ENCODE assay signal across 2 cellular contexts in genomic region chr16:87469186-87469585, GRCh38.
TF ChIP-seq lines count a peak whose summit lies in the region.

No MANE protein-coding gene starts in this region.

TF ChIP-seq in GM23338, 12 proteins besides CTCF, POLR2A, EP300 and RAD21 (continued from another document):
- TF ChIP-seq ZNF462 (CRISPR knock-in tag; IDR thresholded peaks at IDR 0.05) (no peak), EZH2 (IDR thresholded peaks at IDR 0.05; ENCODE audit: low read depth, unreplicated experiment) (no peak), ZNF331 (CRISPR knock-in tag; IDR thresholded peaks at IDR 0.05; ENCODE audit: low read depth) (no peak), CREB1 (CRISPR knock-in tag; IDR thresholded peaks at IDR 0.05; ENCODE audit: low read depth) (no peak), STAT1 (IDR thresholded peaks at IDR 0.05; ENCODE audit: unreplicated experiment) (no peak)

TF ChIP-seq in SK-N-SH treated with all-trans-retinoic acid at 6 μM for 48 hours, 23 proteins besides CTCF, POLR2A, EP300 and RAD21 (continued from another document):
- TF ChIP-seq CSRNP3 (CRISPR knock-in tag; IDR thresholded peaks at IDR 0.05): no peak
- no peak for TF ChIP-seq PPARA (CRISPR knock-in tag; IDR thresholded peaks at IDR 0.05; ENCODE audit: borderline replicate concordance)
- no peak for TF ChIP-seq POU6F1 (CRISPR knock-in tag; IDR thresholded peaks at IDR 0.05; ENCODE audit: borderline replicate concordance, low read depth)
